1 cellular context compared by ENCODE assay signal in genomic region chr3:196145420-196146262, GRCh38.
A peak's percentile ranks its signal among the peaks of the same experiment; 100 is the strongest.
TF ChIP-seq lines count a peak whose summit lies in the region.

No MANE protein-coding gene starts in this region.

TF ChIP-seq in K562, 482 proteins besides CTCF, POLR2A, EP300 and RAD21 (continued from another document and continues in another):
- TF ChIP-seq ZHX1 (conservative IDR thresholded peaks at IDR 0.05; ENCODE audit: low read length) (no peak), XRCC5 (IDR thresholded peaks at IDR 0.05; ENCODE audit: low read depth, low read length) (no peak), NR2C2 (CRISPR knock-in tag; IDR thresholded peaks at IDR 0.05) (no peak), NR2C2 (tag; IDR thresholded peaks at IDR 0.05) (peak; percentile 42; the same call in 1 of the 2 replicates), ZNF232 (CRISPR knock-in tag; IDR thresholded peaks at IDR 0.05) (no peak), DMBX1 (CRISPR knock-in tag; IDR thresholded peaks at IDR 0.05; ENCODE audit: borderline replicate concordance) (peak; percentile 90; the same call in 1 of the 2 replicates), SMARCA4 (IDR thresholded peaks at IDR 0.05) (peak; percentile 68), ZNF717 (CRISPR knock-in tag; IDR thresholded peaks at IDR 0.05) (no peak), CHD2 (IDR thresholded peaks at IDR 0.05; ENCODE audit: low read depth, low read length) (no peak), NFRKB (IDR thresholded peaks at IDR 0.05; ENCODE audit: low read depth) (peak; percentile 67; the same call in 1 of the 2 replicates), MTA3 (IDR thresholded peaks at IDR 0.05; ENCODE audit: borderline replicate concordance) (peak; percentile 64; the same call in 1 of the 2 replicates), PCBP1 (IDR thresholded peaks at IDR 0.05; ENCODE audit: low read depth, low read length, poor library complexity, severe bottlenecking) (no peak), NCOA2 (IDR thresholded peaks at IDR 0.05; ENCODE audit: partially characterized antibody in 2 of 2) (no peak), ZNF780A (CRISPR knock-in tag; IDR thresholded peaks at IDR 0.05) (no peak), ZNF444 (CRISPR knock-in tag; IDR thresholded peaks at IDR 0.05) (no peak), BCOR (IDR thresholded peaks at IDR 0.05) (no peak), RBBP5 (IDR thresholded peaks at IDR 0.05; ENCODE audit: borderline replicate concordance, insufficient read depth, low read length, poor library complexity, severe bottlenecking) (peak; percentile 48), NFATC3 (IDR thresholded peaks at IDR 0.05) (no peak), EP400 (IDR thresholded peaks at IDR 0.05) (peak; percentile 62), ZNF592 (IDR thresholded peaks at IDR 0.05) (peak; percentile 93), TSHZ1 (CRISPR knock-in tag; IDR thresholded peaks at IDR 0.05) (0 out of 2 replicates have a peak, but pooled peaks have one; percentile 15), PTBP1 (IDR thresholded peaks at IDR 0.05; ENCODE audit: low read depth, low read length) (no peak), ZNF354B (CRISPR knock-in tag; IDR thresholded peaks at IDR 0.05) (no peak), ELK3 (CRISPR knock-in tag; IDR thresholded peaks at IDR 0.05) (no peak), SMARCE1 (IDR thresholded peaks at IDR 0.05) (peak; percentile 38; the same call in 1 of the 2 replicates), CSDE1 (IDR thresholded peaks at IDR 0.05) (no peak), CREB3L1 (IDR thresholded peaks at IDR 0.05; ENCODE audit: borderline replicate concordance, low read depth) (no peak), CREB5 (CRISPR knock-in tag; IDR thresholded peaks at IDR 0.05) (no peak), SMAD4 (CRISPR knock-in tag; conservative IDR thresholded peaks at IDR 0.05) (peak; percentile 66), ZNF589 (CRISPR knock-in tag; IDR thresholded peaks at IDR 0.05; ENCODE audit: low read depth) (peak; percentile 72; the same call in 1 of the 2 replicates), CTBP1 (IDR thresholded peaks at IDR 0.05; ENCODE audit: borderline replicate concordance) (peak; percentile 78; the same call in 1 of the 2 replicates), IRF1 (CRISPR knock-in tag; IDR thresholded peaks at IDR 0.05; ENCODE audit: borderline replicate concordance) (no peak), HDAC2 (IDR thresholded peaks at IDR 0.05) (0 out of 2 replicates have a peak, but pooled peaks have one; percentile 55), HMGN3 (IDR thresholded peaks at IDR 0.05; ENCODE audit: borderline replicate concordance, extremely low read depth, insufficient read length, low read depth, low read length) (no peak), SMAD1 (IDR thresholded peaks at IDR 0.05; ENCODE audit: low read depth, low read length, partially characterized antibody) (no peak), MYBL2 (IDR thresholded peaks at IDR 0.05; ENCODE audit: low read depth) (no peak), MYBL2 (CRISPR knock-in tag; IDR thresholded peaks at IDR 0.05; ENCODE audit: borderline replicate concordance) (no peak), MTA1 (IDR thresholded peaks at IDR 0.05; ENCODE audit: borderline replicate concordance) (0 out of 2 replicates have a peak, but pooled peaks have one; percentile 14), KLF6 (CRISPR knock-in tag; IDR thresholded peaks at IDR 0.05; ENCODE audit: borderline replicate concordance) (0 out of 2 replicates have a peak, but pooled peaks have one; percentile 77), NBN (IDR thresholded peaks at IDR 0.05; ENCODE audit: low read depth) (0 out of 2 replicates have a peak, but pooled peaks have one; percentile 25), DACH1 (IDR thresholded peaks at IDR 0.05; ENCODE audit: partially characterized antibody) (peak; percentile 21), RCOR1 (IDR thresholded peaks at IDR 0.05; ENCODE audit: borderline replicate concordance in 1 of 2, low read depth in 2 of 2, low read length in 2 of 2) (peak in 1 of 2 experiments; percentile 80; a peak in 1 of 4 replicates), MAZ (CRISPR knock-in tag; conservative IDR thresholded peaks at IDR 0.05 in 1 of 2, IDR thresholded peaks at IDR 0.05 in 1 of 2) (peak in 1 of 2 experiments; percentile 53; a peak in 2 of 4 replicates), SUPT5H (IDR thresholded peaks at IDR 0.05) (0 out of 2 replicates have a peak, but pooled peaks have one; percentile 30)
- TF ChIP-seq, protein P1, sequence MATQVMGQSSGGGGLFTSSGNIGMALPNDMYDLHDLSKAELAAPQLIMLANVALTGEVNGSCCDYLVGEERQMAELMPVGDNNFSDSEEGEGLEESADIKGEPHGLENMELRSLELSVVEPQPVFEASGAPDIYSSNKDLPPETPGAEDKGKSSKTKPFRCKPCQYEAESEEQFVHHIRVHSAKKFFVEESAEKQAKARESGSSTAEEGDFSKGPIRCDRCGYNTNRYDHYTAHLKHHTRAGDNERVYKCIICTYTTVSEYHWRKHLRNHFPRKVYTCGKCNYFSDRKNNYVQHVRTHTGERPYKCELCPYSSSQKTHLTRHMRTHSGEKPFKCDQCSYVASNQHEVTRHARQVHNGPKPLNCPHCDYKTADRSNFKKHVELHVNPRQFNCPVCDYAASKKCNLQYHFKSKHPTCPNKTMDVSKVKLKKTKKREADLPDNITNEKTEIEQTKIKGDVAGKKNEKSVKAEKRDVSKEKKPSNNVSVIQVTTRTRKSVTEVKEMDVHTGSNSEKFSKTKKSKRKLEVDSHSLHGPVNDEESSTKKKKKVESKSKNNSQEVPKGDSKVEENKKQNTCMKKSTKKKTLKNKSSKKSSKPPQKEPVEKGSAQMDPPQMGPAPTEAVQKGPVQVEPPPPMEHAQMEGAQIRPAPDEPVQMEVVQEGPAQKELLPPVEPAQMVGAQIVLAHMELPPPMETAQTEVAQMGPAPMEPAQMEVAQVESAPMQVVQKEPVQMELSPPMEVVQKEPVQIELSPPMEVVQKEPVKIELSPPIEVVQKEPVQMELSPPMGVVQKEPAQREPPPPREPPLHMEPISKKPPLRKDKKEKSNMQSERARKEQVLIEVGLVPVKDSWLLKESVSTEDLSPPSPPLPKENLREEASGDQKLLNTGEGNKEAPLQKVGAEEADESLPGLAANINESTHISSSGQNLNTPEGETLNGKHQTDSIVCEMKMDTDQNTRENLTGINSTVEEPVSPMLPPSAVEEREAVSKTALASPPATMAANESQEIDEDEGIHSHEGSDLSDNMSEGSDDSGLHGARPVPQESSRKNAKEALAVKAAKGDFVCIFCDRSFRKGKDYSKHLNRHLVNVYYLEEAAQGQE (CRISPR knock-in tag; IDR thresholded peaks at IDR 0.05; ENCODE audit: low read depth) = no peak
- TF ChIP-seq, protein P2, sequence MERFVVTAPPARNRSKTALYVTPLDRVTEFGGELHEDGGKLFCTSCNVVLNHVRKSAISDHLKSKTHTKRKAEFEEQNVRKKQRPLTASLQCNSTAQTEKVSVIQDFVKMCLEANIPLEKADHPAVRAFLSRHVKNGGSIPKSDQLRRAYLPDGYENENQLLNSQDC (CRISPR knock-in tag; IDR thresholded peaks at IDR 0.05) = no peak
